In the genomic region with DNA sequence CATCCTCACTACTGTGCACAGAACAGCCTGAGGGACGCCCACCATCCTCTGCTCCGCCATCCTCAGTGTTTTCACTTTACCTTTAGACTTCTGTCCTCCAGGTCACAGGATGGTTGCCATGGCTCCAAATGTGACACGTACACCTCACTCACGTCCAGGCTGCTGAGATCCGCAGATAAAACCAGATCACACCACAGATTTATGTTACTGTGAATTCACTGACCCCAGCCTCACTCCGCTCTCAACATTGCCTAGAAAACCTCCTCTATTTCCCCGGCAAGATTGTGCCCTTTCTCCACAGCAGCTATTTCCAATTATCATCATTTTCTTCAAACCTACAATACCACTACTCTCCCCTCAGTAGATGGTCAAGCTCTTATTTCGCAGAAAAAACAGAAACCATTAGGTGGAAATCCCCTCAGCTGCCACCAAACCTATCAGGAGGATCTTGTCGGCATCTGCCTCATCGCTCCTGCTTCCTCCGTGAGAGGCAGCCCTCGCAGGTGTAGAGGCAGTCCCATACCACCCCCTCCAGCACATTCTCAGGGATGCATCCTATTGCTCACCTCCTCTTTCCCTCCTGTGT, we compare ENCODE assay signal across 1 cellular context.
TF ChIP-seq lines count a peak whose summit lies in the region.

No MANE protein-coding gene starts in this region.

TF ChIP-seq in GM23338, 12 proteins besides CTCF, POLR2A, EP300 and RAD21:
- TF ChIP-seq, protein P1, sequence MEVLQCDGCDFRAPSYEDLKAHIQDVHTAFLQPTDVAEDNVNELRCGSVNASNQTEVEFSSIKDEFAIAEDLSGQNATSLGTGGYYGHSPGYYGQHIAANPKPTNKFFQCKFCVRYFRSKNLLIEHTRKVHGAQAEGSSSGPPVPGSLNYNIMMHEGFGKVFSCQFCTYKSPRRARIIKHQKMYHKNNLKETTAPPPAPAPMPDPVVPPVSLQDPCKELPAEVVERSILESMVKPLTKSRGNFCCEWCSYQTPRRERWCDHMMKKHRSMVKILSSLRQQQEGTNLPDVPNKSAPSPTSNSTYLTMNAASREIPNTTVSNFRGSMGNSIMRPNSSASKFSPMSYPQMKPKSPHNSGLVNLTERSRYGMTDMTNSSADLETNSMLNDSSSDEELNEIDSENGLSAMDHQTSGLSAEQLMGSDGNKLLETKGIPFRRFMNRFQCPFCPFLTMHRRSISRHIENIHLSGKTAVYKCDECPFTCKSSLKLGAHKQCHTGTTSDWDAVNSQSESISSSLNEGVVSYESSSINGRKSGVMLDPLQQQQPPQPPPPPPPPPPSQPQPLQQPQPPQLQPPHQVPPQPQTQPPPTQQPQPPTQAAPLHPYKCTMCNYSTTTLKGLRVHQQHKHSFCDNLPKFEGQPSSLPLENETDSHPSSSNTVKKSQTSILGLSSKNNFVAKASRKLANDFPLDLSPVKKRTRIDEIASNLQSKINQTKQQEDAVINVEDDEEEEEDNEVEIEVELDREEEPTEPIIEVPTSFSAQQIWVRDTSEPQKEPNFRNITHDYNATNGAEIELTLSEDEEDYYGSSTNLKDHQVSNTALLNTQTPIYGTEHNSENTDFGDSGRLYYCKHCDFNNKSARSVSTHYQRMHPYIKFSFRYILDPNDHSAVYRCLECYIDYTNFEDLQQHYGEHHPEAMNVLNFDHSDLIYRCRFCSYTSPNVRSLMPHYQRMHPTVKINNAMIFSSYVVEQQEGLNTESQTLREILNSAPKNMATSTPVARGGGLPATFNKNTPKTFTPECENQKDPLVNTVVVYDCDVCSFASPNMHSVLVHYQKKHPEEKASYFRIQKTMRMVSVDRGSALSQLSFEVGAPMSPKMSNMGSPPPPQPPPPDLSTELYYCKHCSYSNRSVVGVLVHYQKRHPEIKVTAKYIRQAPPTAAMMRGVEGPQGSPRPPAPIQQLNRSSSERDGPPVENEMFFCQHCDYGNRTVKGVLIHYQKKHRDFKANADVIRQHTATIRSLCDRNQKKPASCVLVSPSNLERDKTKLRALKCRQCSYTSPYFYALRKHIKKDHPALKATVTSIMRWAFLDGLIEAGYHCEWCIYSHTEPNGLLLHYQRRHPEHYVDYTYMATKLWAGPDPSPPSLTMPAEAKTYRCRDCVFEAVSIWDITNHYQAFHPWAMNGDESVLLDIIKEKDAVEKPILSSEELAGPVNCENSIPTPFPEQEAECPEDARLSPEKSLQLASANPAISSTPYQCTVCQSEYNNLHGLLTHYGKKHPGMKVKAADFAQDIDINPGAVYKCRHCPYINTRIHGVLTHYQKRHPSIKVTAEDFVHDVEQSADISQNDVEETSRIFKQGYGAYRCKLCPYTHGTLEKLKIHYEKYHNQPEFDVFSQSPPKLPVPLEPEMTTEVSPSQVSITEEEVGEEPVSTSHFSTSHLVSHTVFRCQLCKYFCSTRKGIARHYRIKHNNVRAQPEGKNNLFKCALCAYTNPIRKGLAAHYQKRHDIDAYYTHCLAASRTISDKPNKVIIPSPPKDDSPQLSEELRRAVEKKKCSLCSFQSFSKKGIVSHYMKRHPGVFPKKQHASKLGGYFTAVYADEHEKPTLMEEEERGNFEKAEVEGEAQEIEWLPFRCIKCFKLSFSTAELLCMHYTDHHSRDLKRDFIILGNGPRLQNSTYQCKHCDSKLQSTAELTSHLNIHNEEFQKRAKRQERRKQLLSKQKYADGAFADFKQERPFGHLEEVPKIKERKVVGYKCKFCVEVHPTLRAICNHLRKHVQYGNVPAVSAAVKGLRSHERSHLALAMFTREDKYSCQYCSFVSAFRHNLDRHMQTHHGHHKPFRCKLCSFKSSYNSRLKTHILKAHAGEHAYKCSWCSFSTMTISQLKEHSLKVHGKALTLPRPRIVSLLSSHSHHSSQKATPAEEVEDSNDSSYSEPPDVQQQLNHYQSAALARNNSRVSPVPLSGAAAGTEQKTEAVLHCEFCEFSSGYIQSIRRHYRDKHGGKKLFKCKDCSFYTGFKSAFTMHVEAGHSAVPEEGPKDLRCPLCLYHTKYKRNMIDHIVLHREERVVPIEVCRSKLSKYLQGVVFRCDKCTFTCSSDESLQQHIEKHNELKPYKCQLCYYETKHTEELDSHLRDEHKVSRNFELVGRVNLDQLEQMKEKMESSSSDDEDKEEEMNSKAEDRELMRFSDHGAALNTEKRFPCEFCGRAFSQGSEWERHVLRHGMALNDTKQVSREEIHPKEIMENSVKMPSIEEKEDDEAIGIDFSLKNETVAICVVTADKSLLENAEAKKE (CRISPR knock-in tag; IDR thresholded peaks at IDR 0.05) = no peak
- TF ChIP-seq ZNF114 (CRISPR knock-in tag; IDR thresholded peaks at IDR 0.05) (no peak), JUNB (IDR thresholded peaks at IDR 0.05; ENCODE audit: unreplicated experiment) (no peak), NANOG (IDR thresholded peaks at IDR 0.05; ENCODE audit: borderline replicate concordance) (no peak), POLR2AphosphoS5 (IDR thresholded peaks at IDR 0.05; ENCODE audit: low read depth) (no peak), STAT1 (IDR thresholded peaks at IDR 0.05; ENCODE audit: unreplicated experiment) (no peak), CREB1 (CRISPR knock-in tag; IDR thresholded peaks at IDR 0.05; ENCODE audit: low read depth) (no peak), EZH2phosphoT487 (IDR thresholded peaks at IDR 0.05; ENCODE audit: unreplicated experiment) (no peak), EZH2 (IDR thresholded peaks at IDR 0.05; ENCODE audit: low read depth, unreplicated experiment) (no peak), ZNF331 (CRISPR knock-in tag; IDR thresholded peaks at IDR 0.05; ENCODE audit: low read depth) (no peak)
- TF ChIP-seq, protein P2, sequence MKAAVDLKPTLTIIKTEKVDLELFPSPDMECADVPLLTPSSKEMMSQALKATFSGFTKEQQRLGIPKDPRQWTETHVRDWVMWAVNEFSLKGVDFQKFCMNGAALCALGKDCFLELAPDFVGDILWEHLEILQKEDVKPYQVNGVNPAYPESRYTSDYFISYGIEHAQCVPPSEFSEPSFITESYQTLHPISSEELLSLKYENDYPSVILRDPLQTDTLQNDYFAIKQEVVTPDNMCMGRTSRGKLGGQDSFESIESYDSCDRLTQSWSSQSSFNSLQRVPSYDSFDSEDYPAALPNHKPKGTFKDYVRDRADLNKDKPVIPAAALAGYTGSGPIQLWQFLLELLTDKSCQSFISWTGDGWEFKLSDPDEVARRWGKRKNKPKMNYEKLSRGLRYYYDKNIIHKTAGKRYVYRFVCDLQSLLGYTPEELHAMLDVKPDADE (IDR thresholded peaks at IDR 0.05) = no peak
- TF ChIP-seq, protein P3, sequence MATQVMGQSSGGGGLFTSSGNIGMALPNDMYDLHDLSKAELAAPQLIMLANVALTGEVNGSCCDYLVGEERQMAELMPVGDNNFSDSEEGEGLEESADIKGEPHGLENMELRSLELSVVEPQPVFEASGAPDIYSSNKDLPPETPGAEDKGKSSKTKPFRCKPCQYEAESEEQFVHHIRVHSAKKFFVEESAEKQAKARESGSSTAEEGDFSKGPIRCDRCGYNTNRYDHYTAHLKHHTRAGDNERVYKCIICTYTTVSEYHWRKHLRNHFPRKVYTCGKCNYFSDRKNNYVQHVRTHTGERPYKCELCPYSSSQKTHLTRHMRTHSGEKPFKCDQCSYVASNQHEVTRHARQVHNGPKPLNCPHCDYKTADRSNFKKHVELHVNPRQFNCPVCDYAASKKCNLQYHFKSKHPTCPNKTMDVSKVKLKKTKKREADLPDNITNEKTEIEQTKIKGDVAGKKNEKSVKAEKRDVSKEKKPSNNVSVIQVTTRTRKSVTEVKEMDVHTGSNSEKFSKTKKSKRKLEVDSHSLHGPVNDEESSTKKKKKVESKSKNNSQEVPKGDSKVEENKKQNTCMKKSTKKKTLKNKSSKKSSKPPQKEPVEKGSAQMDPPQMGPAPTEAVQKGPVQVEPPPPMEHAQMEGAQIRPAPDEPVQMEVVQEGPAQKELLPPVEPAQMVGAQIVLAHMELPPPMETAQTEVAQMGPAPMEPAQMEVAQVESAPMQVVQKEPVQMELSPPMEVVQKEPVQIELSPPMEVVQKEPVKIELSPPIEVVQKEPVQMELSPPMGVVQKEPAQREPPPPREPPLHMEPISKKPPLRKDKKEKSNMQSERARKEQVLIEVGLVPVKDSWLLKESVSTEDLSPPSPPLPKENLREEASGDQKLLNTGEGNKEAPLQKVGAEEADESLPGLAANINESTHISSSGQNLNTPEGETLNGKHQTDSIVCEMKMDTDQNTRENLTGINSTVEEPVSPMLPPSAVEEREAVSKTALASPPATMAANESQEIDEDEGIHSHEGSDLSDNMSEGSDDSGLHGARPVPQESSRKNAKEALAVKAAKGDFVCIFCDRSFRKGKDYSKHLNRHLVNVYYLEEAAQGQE (IDR thresholded peaks at IDR 0.05; ENCODE audit: unreplicated experiment) = no peak
